ENCODE assay signal across 15 cellular contexts in genomic region chr15:61764981-61765380, GRCh38.
DNase-seq lines count a peak whose midpoint lies in the region; ATAC-seq and TF ChIP-seq lines count a peak whose summit lies in the region.
"Had no signal": no experiment of that assay in that cellular context is flagged by ENCODE, and none has a peak within 500 bp of the region (broad histone marks: within the 10 kb centered on the region; RNA-seq: fewer than 3 reads in every experiment).

No MANE protein-coding gene starts in this region.

- H3K36me3 ChIP-seq in GM23338 (ENCODE audit: insufficient read depth) = no peaks in the 10 kb centered on the region
- H3K36me3 ChIP-seq in gastrocnemius medialis = no peaks in the 10 kb centered on the region
- no peaks in the 10 kb centered on the region for H3K36me3 ChIP-seq in stomach
- no peaks in the 10 kb centered on the region for H3K36me3 ChIP-seq in CD8-positive, alpha-beta memory T cell (ENCODE audit: insufficient read depth, low read length)

- no peaks in the 10 kb centered on the region for H3K36me3 Mint-ChIP-seq in GM23338 (ENCODE audit: low read depth)
- H3K36me3 Mint-ChIP-seq in CD8-positive, alpha-beta memory T cell = no peaks in the 10 kb centered on the region

- H3K27me3 ChIP-seq in GM23338 (ENCODE audit: insufficient read depth) (no peaks in the 10 kb centered on the region), gastrocnemius medialis (no peaks in the 10 kb centered on the region), stomach (no peaks in the 10 kb centered on the region)
- no peaks in the 10 kb centered on the region for H3K27me3 ChIP-seq in CD8-positive, alpha-beta memory T cell (ENCODE audit: insufficient read depth, low read length, poor library complexity, severe bottlenecking)

- in situ Hi-C loops in gastrocnemius medialis (cut with MboI; ENCODE audit: low sequenced_read_pairs in 4 of 4) = no loop called here

- ATAC-seq in GM23338 (peak; percentile 46), gastrocnemius medialis (peak; percentile 45 to 46)
- ATAC-seq: A549 had no signal

- intact Hi-C loops in gastrocnemius medialis (cut with DNase I; ENCODE audit: low total_unique reads) = loop anchor here (5.0 kb wide), 2 partner anchors 63 to 67 kb away; no protein-coding TSS in a partner anchor
- intact Hi-C loops in stomach (cut with DNase I; ENCODE audit: low total_unique reads) = no loop called here

- no peaks in the 10 kb centered on the region for H4K20me1 ChIP-seq in GM23338 (replicated peaks; ENCODE audit: insufficient read depth)

- no peak for TF ChIP-seq EP300 in stomach (IDR thresholded peaks at IDR 0.05)

- H3K4me3 Mint-ChIP-seq in GM23338 = no peak overlapping the region
- no peak overlapping the region for H3K4me3 Mint-ChIP-seq in CD8-positive, alpha-beta memory T cell
- H3K4me3 Mint-ChIP-seq: HFFc6 had no signal

- no peak overlapping the region for H3K4me3 ChIP-seq in GM23338
- peak overlapping the region in 2 of 4 donors; percentile 25 to 29 for H3K4me3 ChIP-seq in gastrocnemius medialis
- no peak overlapping the region for H3K4me3 ChIP-seq in stomach
- no peak overlapping the region for H3K4me3 ChIP-seq in CD8-positive, alpha-beta memory T cell (ENCODE audit: low read length)
- H3K4me3 ChIP-seq: A549 had no signal

- H3K27ac ChIP-seq in GM23338 (ENCODE audit: low read depth) (no peak overlapping the region), gastrocnemius medialis (peak overlapping the region; percentile 23 to 87 (median 49)), stomach (no peak overlapping the region)
- H3K27ac ChIP-seq in CD8-positive, alpha-beta memory T cell (ENCODE audit: low read depth, low read length) = no peak overlapping the region
- H3K27ac ChIP-seq: A549 had no signal

- H3F3A ChIP-seq in GM23338 (replicated peaks; ENCODE audit: low read depth) = no peaks in the 10 kb centered on the region

- no peaks in the 10 kb centered on the region for H3K27me3 Mint-ChIP-seq in GM23338 (ENCODE audit: insufficient read depth, low read depth, poor library complexity)
- H3K27me3 Mint-ChIP-seq in CD8-positive, alpha-beta memory T cell = peaks cover 29 to 59% of the 10 kb centered on the region in 2 donors

- CTCF ChIA-PET in CD8-positive, alpha-beta memory T cell (lab: Charles Lee) = no interaction called here

- no peaks in the 10 kb centered on the region for H3K9me3 ChIP-seq in gastrocnemius medialis
- H3K9me3 ChIP-seq in stomach = no peaks in the 10 kb centered on the region
- H3K9me3 ChIP-seq in CD8-positive, alpha-beta memory T cell (ENCODE audit: low read length) = no peaks in the 10 kb centered on the region
- H3K9me3 ChIP-seq: A549, Caco-2 had no signal

- no peak overlapping the region for H3K4me2 ChIP-seq in GM23338
- H3K4me2 ChIP-seq: A549 had no signal

- no peak overlapping the region for H2AFZ ChIP-seq in GM23338

- no peaks in the 10 kb centered on the region for H3K79me2 ChIP-seq in GM23338 (replicated peaks; ENCODE audit: insufficient read depth)

- H3K4me1 ChIP-seq in GM23338 (ENCODE audit: insufficient read depth) (no peaks in the 10 kb centered on the region), gastrocnemius medialis (peaks cover 19 to 64% of the 10 kb centered on the region in 2 donors), stomach (no peaks in the 10 kb centered on the region)
- H3K4me1 ChIP-seq in CD8-positive, alpha-beta memory T cell (ENCODE audit: insufficient read depth, low read length) = no peaks in the 10 kb centered on the region
- H3K4me1 ChIP-seq: A549, Caco-2 had no signal

- TF ChIP-seq CTCF in GM23338 (conservative IDR thresholded peaks at IDR 0.05; ENCODE audit: low read depth in 2 of 2) (no peak), gastrocnemius medialis (IDR thresholded peaks at IDR 0.05 in 4 of 5, conservative IDR thresholded peaks at IDR 0.05 in 1 of 5) (no peak), stomach (IDR thresholded peaks at IDR 0.05) (no peak)

- peaks cover 14% of the 10 kb centered on the region for H3K4me1 Mint-ChIP-seq in GM23338
- no peaks in the 10 kb centered on the region for H3K4me1 Mint-ChIP-seq in CD8-positive, alpha-beta memory T cell

- no peaks in the 10 kb centered on the region for H3K9me2 ChIP-seq in GM23338 (ENCODE audit: insufficient read depth)

- no peaks in the 10 kb centered on the region for H3K9me3 Mint-ChIP-seq in GM23338
- H3K9me3 Mint-ChIP-seq in CD8-positive, alpha-beta memory T cell = peaks cover 0 to 4% (median 0%) of the 10 kb centered on the region in 5 donors

- DNase-seq in Ammon's horn (ENCODE audit: low spot score) = peak; percentile 55
- DNase-seq in GM23338 (ENCODE audit: low spot score) = peak; percentile 18
- peak; percentile 68 for DNase-seq in midbrain (lab: John Stamatoyannopoulos, UW)
- peak in 1 of 2 donors; percentile 28 for DNase-seq in gastrocnemius medialis
- no peak for DNase-seq in stomach
- no peak for DNase-seq in CD8-positive, alpha-beta memory T cell
- DNase-seq in activated effector memory CD4-positive, alpha-beta T cell treated with anti-CD3 and anti-CD28 coated beads, Interleukin-2, amount 50 U/mL, for 16 hours = no peak
- DNase-seq: Caco-2, DMS153, HFFc6, KBM-7, NCI-H146, NCI-H524 treated with DMSO at 0.1 percent for 48 hours, SHP77 treated with DMSO at 0.1 percent for 48 hours had no signal

- TF ChIP-seq POLR2A in gastrocnemius medialis (IDR thresholded peaks at IDR 0.05) (no peak), stomach (IDR thresholded peaks at IDR 0.05) (no peak)

- WGBS in stomach, 5 donors = 61 to 67% (median 64%) methylated on average over 6 of the region's 6 CpGs

- H3K27ac Mint-ChIP-seq in GM23338 = no peak overlapping the region
- H3K27ac Mint-ChIP-seq in CD8-positive, alpha-beta memory T cell = no peak overlapping the region
- H3K27ac Mint-ChIP-seq: HFFc6 had no signal

- POLR2A ChIA-PET in CD8-positive, alpha-beta memory T cell (lab: Charles Lee) = no interaction called here

TF ChIP-seq in GM23338, 12 proteins besides CTCF, POLR2A, EP300 and RAD21 (continues in another document):
- TF ChIP-seq REST (IDR thresholded peaks at IDR 0.05; ENCODE audit: unreplicated experiment) = no peak

Comparison
In these comparisons a context has a peak if more than half of its experiments do, and no peak if none do; other contexts are left out.
1. DNase-seq: peak in Ammon's horn (single experiment), GM23338 (single experiment) and midbrain (single experiment); none in stomach (single experiment), CD8-positive, alpha-beta memory T cell (0 of 5) and activated effector memory CD4-positive, alpha-beta T cell treated with anti-CD3 and anti-CD28 coated beads, Interleukin-2, amount 50 U/mL, for 16 hours (single experiment).
2. H3K27ac ChIP-seq: peak in gastrocnemius medialis (4 of 4); none in GM23338 (single experiment), stomach (0 of 5) and CD8-positive, alpha-beta memory T cell (single experiment).